ENCODE assay signal across 2 cellular contexts in the genomic region with DNA sequence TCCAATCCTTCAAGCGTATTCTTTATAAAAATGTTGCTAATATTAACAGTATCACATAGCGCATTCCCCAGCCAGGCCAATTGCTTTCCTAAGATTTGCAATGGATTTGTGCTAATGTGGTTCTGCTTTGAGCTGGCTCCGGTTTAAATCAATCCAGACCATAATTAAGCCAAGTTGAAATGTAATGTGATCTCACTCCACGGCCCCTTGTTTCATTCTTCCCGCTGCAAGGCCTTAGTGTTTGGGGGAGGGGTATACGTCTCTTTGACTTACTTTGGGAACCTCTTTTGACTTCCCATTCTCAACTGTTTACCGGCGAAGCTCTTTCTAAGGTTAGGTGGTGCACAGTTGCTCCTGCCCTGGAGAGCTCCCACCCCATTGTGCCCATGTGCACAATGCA.
A peak's percentile ranks its signal among the peaks of the same experiment; 100 is the strongest.
TF ChIP-seq lines count a peak whose summit lies in the region.

No MANE protein-coding gene starts in this region.

TF ChIP-seq in GM23338, 12 proteins besides CTCF, POLR2A, EP300 and RAD21 (continues in another document):
- TF ChIP-seq, protein P1, sequence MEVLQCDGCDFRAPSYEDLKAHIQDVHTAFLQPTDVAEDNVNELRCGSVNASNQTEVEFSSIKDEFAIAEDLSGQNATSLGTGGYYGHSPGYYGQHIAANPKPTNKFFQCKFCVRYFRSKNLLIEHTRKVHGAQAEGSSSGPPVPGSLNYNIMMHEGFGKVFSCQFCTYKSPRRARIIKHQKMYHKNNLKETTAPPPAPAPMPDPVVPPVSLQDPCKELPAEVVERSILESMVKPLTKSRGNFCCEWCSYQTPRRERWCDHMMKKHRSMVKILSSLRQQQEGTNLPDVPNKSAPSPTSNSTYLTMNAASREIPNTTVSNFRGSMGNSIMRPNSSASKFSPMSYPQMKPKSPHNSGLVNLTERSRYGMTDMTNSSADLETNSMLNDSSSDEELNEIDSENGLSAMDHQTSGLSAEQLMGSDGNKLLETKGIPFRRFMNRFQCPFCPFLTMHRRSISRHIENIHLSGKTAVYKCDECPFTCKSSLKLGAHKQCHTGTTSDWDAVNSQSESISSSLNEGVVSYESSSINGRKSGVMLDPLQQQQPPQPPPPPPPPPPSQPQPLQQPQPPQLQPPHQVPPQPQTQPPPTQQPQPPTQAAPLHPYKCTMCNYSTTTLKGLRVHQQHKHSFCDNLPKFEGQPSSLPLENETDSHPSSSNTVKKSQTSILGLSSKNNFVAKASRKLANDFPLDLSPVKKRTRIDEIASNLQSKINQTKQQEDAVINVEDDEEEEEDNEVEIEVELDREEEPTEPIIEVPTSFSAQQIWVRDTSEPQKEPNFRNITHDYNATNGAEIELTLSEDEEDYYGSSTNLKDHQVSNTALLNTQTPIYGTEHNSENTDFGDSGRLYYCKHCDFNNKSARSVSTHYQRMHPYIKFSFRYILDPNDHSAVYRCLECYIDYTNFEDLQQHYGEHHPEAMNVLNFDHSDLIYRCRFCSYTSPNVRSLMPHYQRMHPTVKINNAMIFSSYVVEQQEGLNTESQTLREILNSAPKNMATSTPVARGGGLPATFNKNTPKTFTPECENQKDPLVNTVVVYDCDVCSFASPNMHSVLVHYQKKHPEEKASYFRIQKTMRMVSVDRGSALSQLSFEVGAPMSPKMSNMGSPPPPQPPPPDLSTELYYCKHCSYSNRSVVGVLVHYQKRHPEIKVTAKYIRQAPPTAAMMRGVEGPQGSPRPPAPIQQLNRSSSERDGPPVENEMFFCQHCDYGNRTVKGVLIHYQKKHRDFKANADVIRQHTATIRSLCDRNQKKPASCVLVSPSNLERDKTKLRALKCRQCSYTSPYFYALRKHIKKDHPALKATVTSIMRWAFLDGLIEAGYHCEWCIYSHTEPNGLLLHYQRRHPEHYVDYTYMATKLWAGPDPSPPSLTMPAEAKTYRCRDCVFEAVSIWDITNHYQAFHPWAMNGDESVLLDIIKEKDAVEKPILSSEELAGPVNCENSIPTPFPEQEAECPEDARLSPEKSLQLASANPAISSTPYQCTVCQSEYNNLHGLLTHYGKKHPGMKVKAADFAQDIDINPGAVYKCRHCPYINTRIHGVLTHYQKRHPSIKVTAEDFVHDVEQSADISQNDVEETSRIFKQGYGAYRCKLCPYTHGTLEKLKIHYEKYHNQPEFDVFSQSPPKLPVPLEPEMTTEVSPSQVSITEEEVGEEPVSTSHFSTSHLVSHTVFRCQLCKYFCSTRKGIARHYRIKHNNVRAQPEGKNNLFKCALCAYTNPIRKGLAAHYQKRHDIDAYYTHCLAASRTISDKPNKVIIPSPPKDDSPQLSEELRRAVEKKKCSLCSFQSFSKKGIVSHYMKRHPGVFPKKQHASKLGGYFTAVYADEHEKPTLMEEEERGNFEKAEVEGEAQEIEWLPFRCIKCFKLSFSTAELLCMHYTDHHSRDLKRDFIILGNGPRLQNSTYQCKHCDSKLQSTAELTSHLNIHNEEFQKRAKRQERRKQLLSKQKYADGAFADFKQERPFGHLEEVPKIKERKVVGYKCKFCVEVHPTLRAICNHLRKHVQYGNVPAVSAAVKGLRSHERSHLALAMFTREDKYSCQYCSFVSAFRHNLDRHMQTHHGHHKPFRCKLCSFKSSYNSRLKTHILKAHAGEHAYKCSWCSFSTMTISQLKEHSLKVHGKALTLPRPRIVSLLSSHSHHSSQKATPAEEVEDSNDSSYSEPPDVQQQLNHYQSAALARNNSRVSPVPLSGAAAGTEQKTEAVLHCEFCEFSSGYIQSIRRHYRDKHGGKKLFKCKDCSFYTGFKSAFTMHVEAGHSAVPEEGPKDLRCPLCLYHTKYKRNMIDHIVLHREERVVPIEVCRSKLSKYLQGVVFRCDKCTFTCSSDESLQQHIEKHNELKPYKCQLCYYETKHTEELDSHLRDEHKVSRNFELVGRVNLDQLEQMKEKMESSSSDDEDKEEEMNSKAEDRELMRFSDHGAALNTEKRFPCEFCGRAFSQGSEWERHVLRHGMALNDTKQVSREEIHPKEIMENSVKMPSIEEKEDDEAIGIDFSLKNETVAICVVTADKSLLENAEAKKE (CRISPR knock-in tag; IDR thresholded peaks at IDR 0.05): no peak
- TF ChIP-seq CREB1 (CRISPR knock-in tag; IDR thresholded peaks at IDR 0.05; ENCODE audit: low read depth) (no peak), JUNB (IDR thresholded peaks at IDR 0.05; ENCODE audit: unreplicated experiment) (no peak), ZNF114 (CRISPR knock-in tag; IDR thresholded peaks at IDR 0.05) (no peak), EZH2 (IDR thresholded peaks at IDR 0.05; ENCODE audit: low read depth, unreplicated experiment) (no peak), NANOG (IDR thresholded peaks at IDR 0.05; ENCODE audit: borderline replicate concordance) (no peak), ZNF331 (CRISPR knock-in tag; IDR thresholded peaks at IDR 0.05; ENCODE audit: low read depth) (no peak), STAT1 (IDR thresholded peaks at IDR 0.05; ENCODE audit: unreplicated experiment) (no peak)
- TF ChIP-seq, protein P2, sequence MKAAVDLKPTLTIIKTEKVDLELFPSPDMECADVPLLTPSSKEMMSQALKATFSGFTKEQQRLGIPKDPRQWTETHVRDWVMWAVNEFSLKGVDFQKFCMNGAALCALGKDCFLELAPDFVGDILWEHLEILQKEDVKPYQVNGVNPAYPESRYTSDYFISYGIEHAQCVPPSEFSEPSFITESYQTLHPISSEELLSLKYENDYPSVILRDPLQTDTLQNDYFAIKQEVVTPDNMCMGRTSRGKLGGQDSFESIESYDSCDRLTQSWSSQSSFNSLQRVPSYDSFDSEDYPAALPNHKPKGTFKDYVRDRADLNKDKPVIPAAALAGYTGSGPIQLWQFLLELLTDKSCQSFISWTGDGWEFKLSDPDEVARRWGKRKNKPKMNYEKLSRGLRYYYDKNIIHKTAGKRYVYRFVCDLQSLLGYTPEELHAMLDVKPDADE (IDR thresholded peaks at IDR 0.05): no peak
- TF ChIP-seq, protein P3, sequence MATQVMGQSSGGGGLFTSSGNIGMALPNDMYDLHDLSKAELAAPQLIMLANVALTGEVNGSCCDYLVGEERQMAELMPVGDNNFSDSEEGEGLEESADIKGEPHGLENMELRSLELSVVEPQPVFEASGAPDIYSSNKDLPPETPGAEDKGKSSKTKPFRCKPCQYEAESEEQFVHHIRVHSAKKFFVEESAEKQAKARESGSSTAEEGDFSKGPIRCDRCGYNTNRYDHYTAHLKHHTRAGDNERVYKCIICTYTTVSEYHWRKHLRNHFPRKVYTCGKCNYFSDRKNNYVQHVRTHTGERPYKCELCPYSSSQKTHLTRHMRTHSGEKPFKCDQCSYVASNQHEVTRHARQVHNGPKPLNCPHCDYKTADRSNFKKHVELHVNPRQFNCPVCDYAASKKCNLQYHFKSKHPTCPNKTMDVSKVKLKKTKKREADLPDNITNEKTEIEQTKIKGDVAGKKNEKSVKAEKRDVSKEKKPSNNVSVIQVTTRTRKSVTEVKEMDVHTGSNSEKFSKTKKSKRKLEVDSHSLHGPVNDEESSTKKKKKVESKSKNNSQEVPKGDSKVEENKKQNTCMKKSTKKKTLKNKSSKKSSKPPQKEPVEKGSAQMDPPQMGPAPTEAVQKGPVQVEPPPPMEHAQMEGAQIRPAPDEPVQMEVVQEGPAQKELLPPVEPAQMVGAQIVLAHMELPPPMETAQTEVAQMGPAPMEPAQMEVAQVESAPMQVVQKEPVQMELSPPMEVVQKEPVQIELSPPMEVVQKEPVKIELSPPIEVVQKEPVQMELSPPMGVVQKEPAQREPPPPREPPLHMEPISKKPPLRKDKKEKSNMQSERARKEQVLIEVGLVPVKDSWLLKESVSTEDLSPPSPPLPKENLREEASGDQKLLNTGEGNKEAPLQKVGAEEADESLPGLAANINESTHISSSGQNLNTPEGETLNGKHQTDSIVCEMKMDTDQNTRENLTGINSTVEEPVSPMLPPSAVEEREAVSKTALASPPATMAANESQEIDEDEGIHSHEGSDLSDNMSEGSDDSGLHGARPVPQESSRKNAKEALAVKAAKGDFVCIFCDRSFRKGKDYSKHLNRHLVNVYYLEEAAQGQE (IDR thresholded peaks at IDR 0.05; ENCODE audit: unreplicated experiment): no peak

TF ChIP-seq in H1, 55 proteins besides CTCF, POLR2A, EP300 and RAD21:
- no peak for TF ChIP-seq KDM5A (IDR thresholded peaks at IDR 0.05; ENCODE audit: low read length)
- TF ChIP-seq CTBP2 (IDR thresholded peaks at IDR 0.05; ENCODE audit: borderline replicate concordance, insufficient read depth, insufficient read length, low read length): no peak
- no peak for TF ChIP-seq EZH2 (IDR thresholded peaks at IDR 0.05; ENCODE audit: low read depth, low read length, severe bottlenecking)
- no peak for TF ChIP-seq TEAD4 (IDR thresholded peaks at IDR 0.05; ENCODE audit: low read depth, low read length)
- TF ChIP-seq MAFK (IDR thresholded peaks at IDR 0.05; ENCODE audit: low read depth, low read length): no peak
- peak; percentile 9; the same call in 1 of the 2 replicates for TF ChIP-seq SIX5 (IDR thresholded peaks at IDR 0.05; ENCODE audit: low read depth, low read length)
- TF ChIP-seq TBP (IDR thresholded peaks at IDR 0.05; ENCODE audit: low read depth, low read length): no peak
- no peak for TF ChIP-seq CREB1 (IDR thresholded peaks at IDR 0.05)
- no peak for TF ChIP-seq POLR2AphosphoS5 (IDR thresholded peaks at IDR 0.05; ENCODE audit: low read depth, low read length)
- no peak for TF ChIP-seq GABPA (IDR thresholded peaks at IDR 0.05; ENCODE audit: borderline replicate concordance, insufficient read depth, low read length)
- TF ChIP-seq JUN (IDR thresholded peaks at IDR 0.05; ENCODE audit: low read depth, low read length): no peak
- TF ChIP-seq ASH2L (IDR thresholded peaks at IDR 0.05; ENCODE audit: low read length): peak; percentile 50
- TF ChIP-seq FOSL1 (IDR thresholded peaks at IDR 0.05; ENCODE audit: insufficient read depth, low read depth, low read length): no peak
- TF ChIP-seq, protein P4, sequence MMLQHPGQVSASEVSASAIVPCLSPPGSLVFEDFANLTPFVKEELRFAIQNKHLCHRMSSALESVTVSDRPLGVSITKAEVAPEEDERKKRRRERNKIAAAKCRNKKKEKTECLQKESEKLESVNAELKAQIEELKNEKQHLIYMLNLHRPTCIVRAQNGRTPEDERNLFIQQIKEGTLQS (IDR thresholded peaks at IDR 0.05; ENCODE audit: insufficient read depth, low read depth, low read length): no peak
- peak in 1 of 2 experiments; percentile 22; a peak in 1 of 4 replicates for TF ChIP-seq HDAC2 (IDR thresholded peaks at IDR 0.05; ENCODE audit: borderline replicate concordance in 1 of 2, low read depth in 2 of 2, low read length in 2 of 2)
- no peak for TF ChIP-seq CEBPB (IDR thresholded peaks at IDR 0.05; ENCODE audit: low read depth, low read length)
- TF ChIP-seq POU5F1 (IDR thresholded peaks at IDR 0.05; ENCODE audit: low read depth, low read length): no peak
- TF ChIP-seq SAP30 (IDR thresholded peaks at IDR 0.05; ENCODE audit: insufficient read depth, insufficient replicate concordance, low read length): no peak
- no peak for TF ChIP-seq RXRA (IDR thresholded peaks at IDR 0.05; ENCODE audit: insufficient read depth, low read depth, low read length)
- TF ChIP-seq, protein P5, sequence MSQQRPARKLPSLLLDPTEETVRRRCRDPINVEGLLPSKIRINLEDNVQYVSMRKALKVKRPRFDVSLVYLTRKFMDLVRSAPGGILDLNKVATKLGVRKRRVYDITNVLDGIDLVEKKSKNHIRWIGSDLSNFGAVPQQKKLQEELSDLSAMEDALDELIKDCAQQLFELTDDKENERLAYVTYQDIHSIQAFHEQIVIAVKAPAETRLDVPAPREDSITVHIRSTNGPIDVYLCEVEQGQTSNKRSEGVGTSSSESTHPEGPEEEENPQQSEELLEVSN (IDR thresholded peaks at IDR 0.05): no peak
- TF ChIP-seq HDAC6 (IDR thresholded peaks at IDR 0.05; ENCODE audit: low read depth, low read length): no peak
- TF ChIP-seq JUND (IDR thresholded peaks at IDR 0.05; ENCODE audit: low read length): no peak
- TF ChIP-seq ZNF274 (IDR thresholded peaks at IDR 0.05; ENCODE audit: borderline replicate concordance, extremely low read depth, low read length): no peak
- no peak for TF ChIP-seq BCL11A (IDR thresholded peaks at IDR 0.05; ENCODE audit: low read depth in 2 of 2, low read length in 2 of 2)
- no peak for TF ChIP-seq EGR1 (IDR thresholded peaks at IDR 0.05; ENCODE audit: borderline replicate concordance, low read depth, low read length)
- no peak for TF ChIP-seq PHF8 (conservative IDR thresholded peaks at IDR 0.05; ENCODE audit: low read depth, low read length)
- no peak for TF ChIP-seq CBX5 (IDR thresholded peaks at IDR 0.05; ENCODE audit: low read depth, low read length)
- no peak for TF ChIP-seq GTF2F1 (IDR thresholded peaks at IDR 0.05; ENCODE audit: borderline replicate concordance, low read depth, low read length)
- 0 out of 2 replicates have a peak, but pooled peaks have one; percentile 18 for TF ChIP-seq SP1 (IDR thresholded peaks at IDR 0.05; ENCODE audit: low read depth, low read length)
- no peak for TF ChIP-seq KDM4A (IDR thresholded peaks at IDR 0.05; ENCODE audit: low read depth, low read length, severe bottlenecking)
- TF ChIP-seq TAF1 (IDR thresholded peaks at IDR 0.05; ENCODE audit: low read depth, low read length): no peak
- TF ChIP-seq RFX5 (IDR thresholded peaks at IDR 0.05; ENCODE audit: borderline replicate concordance, low read depth, low read length): no peak
- TF ChIP-seq CBX8 (IDR thresholded peaks at IDR 0.05; ENCODE audit: borderline replicate concordance, low read depth, low read length): no peak
- no peak for TF ChIP-seq SRF (IDR thresholded peaks at IDR 0.05; ENCODE audit: low read depth, low read length)
- TF ChIP-seq BRCA1 (IDR thresholded peaks at IDR 0.05; ENCODE audit: low read depth, low read length): no peak
TF ChIP-seq in H1: peak in this region for 4.
